In the genomic region with DNA sequence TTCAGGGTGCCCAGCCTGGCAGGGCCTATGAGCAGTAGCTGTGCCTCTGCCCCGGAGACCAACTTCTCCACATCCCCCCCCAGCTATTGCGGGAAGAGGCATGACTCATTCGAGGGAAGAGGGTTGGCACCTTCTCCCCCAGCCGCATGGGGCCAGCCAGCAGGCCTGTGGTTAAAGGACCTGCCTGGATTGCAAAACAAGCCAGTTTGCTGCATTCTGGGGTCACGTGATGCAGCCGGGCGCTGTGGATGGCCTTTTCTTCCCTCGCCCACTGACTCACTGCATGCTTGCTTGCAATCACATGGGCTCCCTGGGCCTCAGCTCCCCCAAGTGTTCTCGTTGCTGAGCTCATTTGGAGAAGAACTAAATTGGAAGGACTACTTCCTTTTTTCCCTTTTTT, we compare ENCODE assay signal across 9 cellular contexts.
A peak's percentile ranks its signal among the peaks of the same experiment; 100 is the strongest.
DNase-seq lines count a peak whose midpoint lies in the region; ATAC-seq and TF ChIP-seq lines count a peak whose summit lies in the region.
"Had no signal": no experiment of that assay in that cellular context is flagged by ENCODE, and none has a peak within 500 bp of the region (broad histone marks: within the 10 kb centered on the region; RNA-seq: fewer than 3 reads in every experiment).

No MANE protein-coding gene starts in this region.

- no peaks in the 10 kb centered on the region for H3K4me1 ChIP-seq in Karpas-422 (ENCODE audit: low read length)

- H3K27me3 ChIP-seq in MG63 (no peaks in the 10 kb centered on the region), Karpas-422 (ENCODE audit: low read length) (no peaks in the 10 kb centered on the region)

- H3K4me3 Mint-ChIP-seq in mesothelial cell of epicardium: no peak overlapping the region
- H3K4me3 Mint-ChIP-seq: activated naive CD4-positive, alpha-beta T cell treated with anti-CD3 and anti-CD28 coated beads, Interleukin-2, amount 50 U/mL, for 24 hours had no signal

- H3K9me2 ChIP-seq in Karpas-422 (replicated peaks; ENCODE audit: insufficient read depth, low read length): no peaks in the 10 kb centered on the region

- no peak for ATAC-seq in GM18502 (IDR thresholded peaks at IDR 0.05; ENCODE audit: poor library complexity, unreplicated experiment)

- H3K9me3 ChIP-seq in MG63: no peaks in the 10 kb centered on the region
- no peaks in the 10 kb centered on the region for H3K9me3 ChIP-seq in Karpas-422 (ENCODE audit: low read length)

- no peaks in the 10 kb centered on the region for H3K9me3 Mint-ChIP-seq in mesothelial cell of epicardium
- H3K9me3 Mint-ChIP-seq: activated naive CD4-positive, alpha-beta T cell treated with anti-CD3 and anti-CD28 coated beads, Interleukin-2, amount 50 U/mL, for 24 hours had no signal

- no peak for TF ChIP-seq CTCF in astrocyte of the cerebellum (IDR thresholded peaks at IDR 0.05; ENCODE audit: low read depth, low read length, missing control alignments)
- no peak for TF ChIP-seq CTCF in mesothelial cell of epicardium (IDR thresholded peaks at IDR 0.05; ENCODE audit: unreplicated experiment)

- no peaks in the 10 kb centered on the region for H3K79me2 ChIP-seq in Karpas-422 (ENCODE audit: low read length)

- H3K27ac Mint-ChIP-seq in mesothelial cell of epicardium: no peak overlapping the region
- H3K27ac Mint-ChIP-seq: activated naive CD4-positive, alpha-beta T cell treated with anti-CD3 and anti-CD28 coated beads, Interleukin-2, amount 50 U/mL, for 24 hours had no signal

- no peak overlapping the region for H2AFZ ChIP-seq in Karpas-422 (ENCODE audit: low read length)

- peaks cover 11% of the 10 kb centered on the region for H3K4me1 Mint-ChIP-seq in mesothelial cell of epicardium
- H3K4me1 Mint-ChIP-seq: activated naive CD4-positive, alpha-beta T cell treated with anti-CD3 and anti-CD28 coated beads, Interleukin-2, amount 50 U/mL, for 24 hours had no signal

- H4K20me1 ChIP-seq in Karpas-422 (ENCODE audit: insufficient read depth, low read depth, low read length): no peaks in the 10 kb centered on the region

- DNase-seq in AML-193 (lab: John Stamatoyannopoulos, UW) (peak; percentile 96 to 98), MG63 (peak; percentile 100), astrocyte of the cerebellum (ENCODE audit: low read depth) (peak; percentile 98), iPS-NIHi11 (ENCODE audit: low spot score) (peak; percentile 30), Karpas-422 (no peak), mesothelial cell of epicardium (ENCODE audit: low spot score in 2 of 2, unreplicated experiment in 2 of 2) (no peak)
- peak; percentile 2 for DNase-seq in stimulated activated CD8-positive, alpha-beta memory T cell treated with anti-CD3 and anti-CD28 coated beads, Interleukin-4, amount 100 ng/mL, for 24 hours (ENCODE audit: low read depth)

- no peaks in the 10 kb centered on the region for H3K36me3 Mint-ChIP-seq in mesothelial cell of epicardium
- H3K36me3 Mint-ChIP-seq: activated naive CD4-positive, alpha-beta T cell treated with anti-CD3 and anti-CD28 coated beads, Interleukin-2, amount 50 U/mL, for 24 hours had no signal

- H3K4me2 ChIP-seq in Karpas-422 (ENCODE audit: low read depth, low read length, poor library complexity, severe bottlenecking): no peak overlapping the region

- H3K9ac ChIP-seq in Karpas-422 (ENCODE audit: low read length): no peak overlapping the region

- no peaks in the 10 kb centered on the region for H3K27me3 Mint-ChIP-seq in mesothelial cell of epicardium (ENCODE audit: low read depth)
- H3K27me3 Mint-ChIP-seq: activated naive CD4-positive, alpha-beta T cell treated with anti-CD3 and anti-CD28 coated beads, Interleukin-2, amount 50 U/mL, for 24 hours had no signal

- in situ Hi-C loops in astrocyte of the cerebellum (cut with HindIII; ENCODE audit: low sequenced_read_pairs): no loop called here

- H3K36me3 ChIP-seq in MG63 (no peaks in the 10 kb centered on the region), Karpas-422 (ENCODE audit: insufficient read depth, low read length) (no peaks in the 10 kb centered on the region)

- H3K4me3 ChIP-seq in MG63 (no peak overlapping the region), astrocyte of the cerebellum (ENCODE audit: low read depth, low read length) (no peak overlapping the region), Karpas-422 (ENCODE audit: low read length) (no peak overlapping the region)

- H3K27ac ChIP-seq in Karpas-422 (ENCODE audit: low read length): no peak overlapping the region

Comparison
In these comparisons a context has a peak if more than half of its experiments do, and no peak if none do; other contexts are left out.
1. DNase-seq: peak in AML-193 (2 of 2), MG63 (single experiment), astrocyte of the cerebellum (single experiment), iPS-NIHi11 (single experiment) and stimulated activated CD8-positive, alpha-beta memory T cell treated with anti-CD3 and anti-CD28 coated beads, Interleukin-4, amount 100 ng/mL, for 24 hours (single experiment); none in Karpas-422 (single experiment) and mesothelial cell of epicardium (0 of 2).